In the genomic region with DNA sequence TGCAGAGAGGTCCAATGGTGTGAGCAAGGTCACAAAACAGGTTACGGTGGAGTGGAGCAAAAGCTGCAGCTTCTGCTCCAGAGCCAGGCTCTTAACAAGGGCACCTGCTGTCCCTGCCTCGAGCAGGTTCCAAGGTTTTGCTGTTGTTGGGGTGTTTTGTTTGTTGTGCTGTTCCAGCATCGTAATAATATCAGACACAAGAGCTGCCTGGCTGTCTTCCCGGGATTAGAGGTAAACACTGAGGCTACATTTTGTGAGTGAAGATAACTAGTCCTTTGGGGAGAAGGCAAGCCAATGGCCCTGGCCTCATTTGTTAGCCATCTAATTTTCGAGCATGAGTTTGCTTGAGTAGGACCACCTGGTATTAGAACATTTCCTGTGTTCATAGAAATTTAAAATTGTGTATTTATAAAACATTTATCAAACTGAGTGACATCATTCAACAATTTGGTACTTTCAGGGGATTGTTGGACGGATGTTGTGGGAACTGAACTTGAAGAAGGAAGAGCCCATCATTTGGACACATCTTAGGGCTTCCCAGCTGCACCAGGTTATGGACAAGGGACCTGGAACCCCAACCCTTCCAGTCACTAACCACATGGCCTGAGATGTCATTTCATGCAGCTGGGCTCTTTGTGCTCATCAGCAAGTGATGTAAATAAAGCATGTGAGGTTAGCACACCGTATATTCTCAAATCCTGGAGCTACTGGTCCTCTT, we compare ENCODE assay signal across 21 cellular contexts.
"Had no signal": no experiment of that assay in that cellular context is flagged by ENCODE, and none has a peak within 500 bp of the region (broad histone marks: within the 10 kb centered on the region; RNA-seq: fewer than 3 reads in every experiment).

No MANE protein-coding gene starts in this region.

- H3K4me3 Mint-ChIP-seq: activated T-helper 1 cell treated with anti-CD3 and anti-CD28 coated beads, Interleukin-12 subunit alpha, Interleukin-12 subunit beta, Interleukin-2, Interleukin-4 antibody, amounts not matched to agents 30 ng/mL and 10 ng/mL and 1 ng/mL, durations not matched to agents 14 hours and 24 hours and 36 hours; dendritic cell treated with granulocyte-macrophage colony-stimulating factor and Interleukin-4, amounts not matched to agents 40 ng/mL and 50 ng/mL, for 4 days; mesothelial cell of epicardium; nephron; stimulated activated memory B cell treated with anti-CD40 and anti-IgM and Interleukin-4, amounts not matched to agents 10 μg/mL and 1 μg/mL and 100 μg/mL, for 72 hours had no signal

- H3K27ac Mint-ChIP-seq: activated naive CD4-positive, alpha-beta T cell treated with anti-CD3 and anti-CD28 coated beads, Interleukin-2, amount 50 U/mL, for 72 hours; activated T-helper 1 cell treated with anti-CD3 and anti-CD28 coated beads, Interleukin-12 subunit alpha, Interleukin-12 subunit beta, Interleukin-2, Interleukin-4 antibody, amounts not matched to agents 30 ng/mL and 10 ng/mL and 1 ng/mL, durations not matched to agents 14 hours and 24 hours and 36 hours; dendritic cell treated with granulocyte-macrophage colony-stimulating factor and Interleukin-4, amounts not matched to agents 40 ng/mL and 50 ng/mL, for 4 days; mesothelial cell of epicardium; stimulated activated memory B cell treated with anti-CD40 and anti-IgM and Interleukin-4, amounts not matched to agents 10 μg/mL and 1 μg/mL and 100 μg/mL, for 72 hours had no signal

- H3K4me3 ChIP-seq: adrenal gland, esophagus muscularis mucosa, hepatocyte, sigmoid colon, thoracic aorta, upper lobe of left lung had no signal

- H3K4me1 ChIP-seq: adrenal gland, upper lobe of left lung had no signal

- H3K4me1 Mint-ChIP-seq: stimulated activated memory B cell treated with anti-CD40 and anti-IgM and Interleukin-4, amounts not matched to agents 10 μg/mL and 1 μg/mL and 100 μg/mL, for 72 hours had no signal

- H3K9me3 Mint-ChIP-seq: activated naive CD4-positive, alpha-beta T cell treated with anti-CD3 and anti-CD28 coated beads, Interleukin-2, amount 50 U/mL, for 72 hours; activated T-helper 1 cell treated with anti-CD3 and anti-CD28 coated beads, Interleukin-12 subunit alpha, Interleukin-12 subunit beta, Interleukin-2, Interleukin-4 antibody, amounts not matched to agents 30 ng/mL and 10 ng/mL and 1 ng/mL, durations not matched to agents 14 hours and 24 hours and 36 hours; dendritic cell treated with granulocyte-macrophage colony-stimulating factor and Interleukin-4, amounts not matched to agents 40 ng/mL and 50 ng/mL, for 4 days; stimulated activated memory B cell treated with anti-CD40 and anti-IgM and Interleukin-4, amounts not matched to agents 10 μg/mL and 1 μg/mL and 100 μg/mL, for 72 hours had no signal

- H3K36me3 Mint-ChIP-seq: activated naive CD4-positive, alpha-beta T cell treated with anti-CD3 and anti-CD28 coated beads, Interleukin-2, amount 50 U/mL, for 72 hours; mesothelial cell of epicardium; stimulated activated memory B cell treated with anti-CD40 and anti-IgM and Interleukin-4, amounts not matched to agents 10 μg/mL and 1 μg/mL and 100 μg/mL, for 72 hours had no signal

- DNase-seq: activated CD4-positive, alpha-beta T cell treated with anti-CD3 and anti-CD28 coated beads for 1 hour; activated CD4-positive, alpha-beta T cell treated with anti-CD3 and anti-CD28 coated beads, Interleukin-2, amount 50 U/mL, for 48 hours; activated gamma-delta T cell treated with Interleukin-2 at 50 U/mL for 16 hours; activated T-cell treated with anti-CD3 and anti-CD28 coated beads for 4 hours; adrenal gland; effector memory CD4-positive, alpha-beta T cell; nucleus accumbens; sigmoid colon; stimulated activated CD4-positive, alpha-beta T cell treated with anti-CD3 and anti-CD28 coated beads, Interleukin-4, amount 100 ng/mL, for 4 hours; T-helper 2 cell; upper lobe of left lung; WERI-Rb-1 had no signal

- H3K27me3 ChIP-seq: adrenal gland, esophagus muscularis mucosa, hepatocyte, sigmoid colon, upper lobe of left lung had no signal

- ATAC-seq: activated naive CD4-positive, alpha-beta T cell treated with anti-CD3 and anti-CD28 coated beads, Interleukin-2, amount 50 U/mL, for 72 hours; stimulated activated memory B cell treated with anti-CD40 and anti-IgM and Interleukin-4, amounts not matched to agents 10 μg/mL and 1 μg/mL and 100 μg/mL, for 72 hours had no signal

- H3K27ac ChIP-seq: adrenal gland, esophagus muscularis mucosa, hepatocyte, sigmoid colon, thoracic aorta, upper lobe of left lung, WERI-Rb-1 had no signal

- H3K36me3 ChIP-seq: adrenal gland, esophagus muscularis mucosa, sigmoid colon, thoracic aorta, upper lobe of left lung, WERI-Rb-1 had no signal

- H3K27me3 Mint-ChIP-seq: dendritic cell treated with granulocyte-macrophage colony-stimulating factor and Interleukin-4, amounts not matched to agents 40 ng/mL and 50 ng/mL, for 4 days; stimulated activated memory B cell treated with anti-CD40 and anti-IgM and Interleukin-4, amounts not matched to agents 10 μg/mL and 1 μg/mL and 100 μg/mL, for 72 hours had no signal

- H3K9me3 ChIP-seq: adrenal gland, esophagus muscularis mucosa, sigmoid colon, thoracic aorta, upper lobe of left lung had no signal
